In the genomic region with DNA sequence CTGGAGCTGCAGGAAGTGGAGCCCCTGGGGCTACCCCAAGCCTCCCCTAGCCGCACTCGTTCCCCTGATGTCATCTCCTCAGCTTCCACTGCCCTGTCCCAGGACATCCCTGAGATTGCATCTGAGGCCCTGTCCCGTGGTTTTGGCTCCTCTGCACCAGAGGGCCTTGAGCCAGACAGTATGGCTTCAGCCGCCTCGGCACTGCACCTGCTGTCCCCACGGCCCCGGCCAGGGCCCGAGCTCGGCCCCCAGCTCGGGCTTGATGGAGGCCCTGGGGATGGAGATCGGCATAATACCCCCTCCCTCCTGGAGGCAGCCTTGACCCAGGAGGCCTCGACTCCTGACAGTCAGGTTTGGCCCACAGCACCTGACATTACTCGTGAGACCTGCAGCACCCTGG, we compare ENCODE assay signal across 1 cellular context.
TF ChIP-seq lines count a peak whose summit lies in the region.

No MANE protein-coding gene starts in this region.

TF ChIP-seq in GM12878, 131 proteins besides CTCF, POLR2A, EP300 and RAD21:
- TF ChIP-seq, protein P1, sequence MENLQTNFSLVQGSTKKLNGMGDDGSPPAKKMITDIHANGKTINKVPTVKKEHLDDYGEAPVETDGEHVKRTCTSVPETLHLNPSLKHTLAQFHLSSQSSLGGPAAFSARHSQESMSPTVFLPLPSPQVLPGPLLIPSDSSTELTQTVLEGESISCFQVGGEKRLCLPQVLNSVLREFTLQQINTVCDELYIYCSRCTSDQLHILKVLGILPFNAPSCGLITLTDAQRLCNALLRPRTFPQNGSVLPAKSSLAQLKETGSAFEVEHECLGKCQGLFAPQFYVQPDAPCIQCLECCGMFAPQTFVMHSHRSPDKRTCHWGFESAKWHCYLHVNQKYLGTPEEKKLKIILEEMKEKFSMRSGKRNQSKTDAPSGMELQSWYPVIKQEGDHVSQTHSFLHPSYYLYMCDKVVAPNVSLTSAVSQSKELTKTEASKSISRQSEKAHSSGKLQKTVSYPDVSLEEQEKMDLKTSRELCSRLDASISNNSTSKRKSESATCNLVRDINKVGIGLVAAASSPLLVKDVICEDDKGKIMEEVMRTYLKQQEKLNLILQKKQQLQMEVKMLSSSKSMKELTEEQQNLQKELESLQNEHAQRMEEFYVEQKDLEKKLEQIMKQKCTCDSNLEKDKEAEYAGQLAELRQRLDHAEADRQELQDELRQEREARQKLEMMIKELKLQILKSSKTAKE (IDR thresholded peaks at IDR 0.05; ENCODE audit: low read depth, poor library complexity, severe bottlenecking), result no peak
- TF ChIP-seq HDGF (IDR thresholded peaks at IDR 0.05), result no peak
- TF ChIP-seq, protein P2, sequence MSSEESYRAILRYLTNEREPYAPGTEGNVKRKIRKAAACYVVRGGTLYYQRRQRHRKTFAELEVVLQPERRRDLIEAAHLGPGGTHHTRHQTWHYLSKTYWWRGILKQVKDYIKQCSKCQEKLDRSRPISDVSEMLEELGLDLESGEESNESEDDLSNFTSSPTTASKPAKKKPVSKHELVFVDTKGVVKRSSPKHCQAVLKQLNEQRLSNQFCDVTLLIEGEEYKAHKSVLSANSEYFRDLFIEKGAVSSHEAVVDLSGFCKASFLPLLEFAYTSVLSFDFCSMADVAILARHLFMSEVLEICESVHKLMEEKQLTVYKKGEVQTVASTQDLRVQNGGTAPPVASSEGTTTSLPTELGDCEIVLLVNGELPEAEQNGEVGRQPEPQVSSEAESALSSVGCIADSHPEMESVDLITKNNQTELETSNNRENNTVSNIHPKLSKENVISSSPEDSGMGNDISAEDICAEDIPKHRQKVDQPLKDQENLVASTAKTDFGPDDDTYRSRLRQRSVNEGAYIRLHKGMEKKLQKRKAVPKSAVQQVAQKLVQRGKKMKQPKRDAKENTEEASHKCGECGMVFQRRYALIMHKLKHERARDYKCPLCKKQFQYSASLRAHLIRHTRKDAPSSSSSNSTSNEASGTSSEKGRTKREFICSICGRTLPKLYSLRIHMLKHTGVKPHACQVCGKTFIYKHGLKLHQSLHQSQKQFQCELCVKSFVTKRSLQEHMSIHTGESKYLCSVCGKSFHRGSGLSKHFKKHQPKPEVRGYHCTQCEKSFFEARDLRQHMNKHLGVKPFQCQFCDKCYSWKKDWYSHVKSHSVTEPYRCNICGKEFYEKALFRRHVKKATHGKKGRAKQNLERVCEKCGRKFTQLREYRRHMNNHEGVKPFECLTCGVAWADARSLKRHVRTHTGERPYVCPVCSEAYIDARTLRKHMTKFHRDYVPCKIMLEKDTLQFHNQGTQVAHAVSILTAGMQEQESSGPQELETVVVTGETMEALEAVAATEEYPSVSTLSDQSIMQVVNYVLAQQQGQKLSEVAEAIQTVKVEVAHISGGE (CRISPR knock-in tag; IDR thresholded peaks at IDR 0.05), result no peak
